In genomic region chr7:12638851-12639467, GRCh38 we compare ENCODE assay signal across 8 cellular contexts. TPM values are rescaled to one million over a fixed set of nuclear protein-coding genes. Genes with fewer than 3 reads are reported as not detected.
DNase-seq lines count a peak whose midpoint lies in the region; ATAC-seq, FAIRE-seq and TF ChIP-seq lines count a peak whose summit lies in the region.

No MANE protein-coding gene starts in this region.

- peaks cover 12% of the 10 kb centered on the region for H3K4me1 Mint-ChIP-seq in activated CD8-positive, alpha-beta memory T cell treated with anti-CD3 and anti-CD28 coated beads, Interleukin-2, amount 10 ng/mL, durations not matched to agents 7 days and 5 days
- peaks cover 3% of the 10 kb centered on the region; the same call in 1 of the 2 replicates for H3K4me1 Mint-ChIP-seq in WTC11

- ATAC-seq in activated CD8-positive, alpha-beta memory T cell treated with anti-CD3 and anti-CD28 coated beads, Interleukin-2, amount 10 ng/mL, durations not matched to agents 7 days and 5 days: peak; percentile 58
- ATAC-seq in HG02852 (IDR thresholded peaks at IDR 0.05; ENCODE audit: unreplicated experiment) (peak; percentile 49), lung (ENCODE audit: insufficient read depth, low FRiP score) (no peak), HG03095 (IDR thresholded peaks at IDR 0.05; ENCODE audit: unreplicated experiment) (no peak), WTC11 (no peak)

- no peak overlapping the region for H3K27ac Mint-ChIP-seq in activated CD8-positive, alpha-beta memory T cell treated with anti-CD3 and anti-CD28 coated beads, Interleukin-2, amount 10 ng/mL, durations not matched to agents 7 days and 5 days
- no peak overlapping the region for H3K27ac Mint-ChIP-seq in WTC11

- H3K4me3 Mint-ChIP-seq in activated CD8-positive, alpha-beta memory T cell treated with anti-CD3 and anti-CD28 coated beads, Interleukin-2, amount 10 ng/mL, durations not matched to agents 7 days and 5 days: no peak overlapping the region
- H3K4me3 Mint-ChIP-seq in WTC11: no peak overlapping the region

- TF ChIP-seq CTCF in bronchial epithelial cell (IDR thresholded peaks at IDR 0.05; ENCODE audit: insufficient read depth, low read length, severe bottlenecking): peak; percentile 23
- peak; percentile 56 for TF ChIP-seq CTCF in lung (IDR thresholded peaks at IDR 0.05; ENCODE audit: control extremely low read depth, extremely low read depth)
- TF ChIP-seq CTCF in WTC11 (IDR thresholded peaks at IDR 0.05): no peak; the same call in 1 of the 2 replicates

- no peak overlapping the region for H3K27ac ChIP-seq in lung (ENCODE audit: low read depth in 1 of 2, low read length in 1 of 2)

- H3K9me3 ChIP-seq in lung (ENCODE audit: control insufficient read depth in 2 of 2, insufficient read depth in 1 of 2, low read length in 1 of 2): no peaks in the 10 kb centered on the region

- H3K36me3 ChIP-seq in bronchial epithelial cell (ENCODE audit: control insufficient read depth, insufficient read depth, low read length) (no peaks in the 10 kb centered on the region), lung (ENCODE audit: control insufficient read depth in 2 of 2, insufficient read depth in 2 of 2, low read length in 2 of 2) (no peaks in the 10 kb centered on the region)

- 19 to 21% methylated on average over 6 of the region's 6 CpGs for WGBS in lung, 2 donors

- CTCF ChIA-PET in activated CD8-positive, alpha-beta memory T cell treated with anti-CD3 and anti-CD28 coated beads, Interleukin-2, amount 10 ng/mL, durations not matched to agents 7 days and 5 days (lab: Charles Lee): interaction anchor here (1.0 to 1.8 kb wide), 7 partner anchors 10 to 624 kb away, joined by 3 to 8 read pairs (median 4); no protein-coding TSS in a partner anchor
- CTCF ChIA-PET in WTC11 (lab: Charles Lee): interaction anchor here (0.5 to 1.6 kb wide), 11 partner anchors 10 to 1600 kb away, joined by 3 to 12 read pairs (median 3); partner anchors contain the start of gene ARL4A

- DNase-seq in activated CD8-positive, alpha-beta memory T cell treated with anti-CD3 and anti-CD28 coated beads, Interleukin-2, amount 10 ng/mL, durations not matched to agents 7 days and 5 days: no peak
- no peak for DNase-seq in activated CD8-positive, alpha-beta memory T cell treated with anti-CD3 and anti-CD28 coated beads for 24 hours
- DNase-seq in NCI-H510A treated with DMSO at 0.1 percent for 48 hours (lab: John Stamatoyannopoulos, UW): peak; percentile 74
- peak; percentile 56 for DNase-seq in bronchial epithelial cell (ENCODE audit: low read depth)
- DNase-seq in lung (ENCODE audit: low spot score): no peak
- DNase-seq in WTC11 (ENCODE audit: low spot score): no peak

- no peak for FAIRE-seq in bronchial epithelial cell (lab: Jason Lieb, UNC)

- H3K27me3 Mint-ChIP-seq in activated CD8-positive, alpha-beta memory T cell treated with anti-CD3 and anti-CD28 coated beads, Interleukin-2, amount 10 ng/mL, durations not matched to agents 7 days and 5 days: peaks cover 2% of the 10 kb centered on the region
- H3K27me3 Mint-ChIP-seq in WTC11 (ENCODE audit: low read depth): no peaks in the 10 kb centered on the region

- H3K4me3 ChIP-seq in bronchial epithelial cell (ENCODE audit: low read depth, low read length): no peak overlapping the region
- no peak overlapping the region for H3K4me3 ChIP-seq in lung

- peaks cover 0 to 2% of the 10 kb centered on the region in 2 donors for H3K4me1 ChIP-seq in lung (ENCODE audit: control insufficient read depth in 2 of 2, insufficient read depth in 2 of 2, low read length in 2 of 2)

- POLR2A ChIA-PET in WTC11 (lab: Charles Lee): no interaction called here

- H3K36me3 Mint-ChIP-seq in activated CD8-positive, alpha-beta memory T cell treated with anti-CD3 and anti-CD28 coated beads, Interleukin-2, amount 10 ng/mL, durations not matched to agents 7 days and 5 days: no peaks in the 10 kb centered on the region
- H3K36me3 Mint-ChIP-seq in WTC11: no peaks in the 10 kb centered on the region

- H3K9me3 Mint-ChIP-seq in activated CD8-positive, alpha-beta memory T cell treated with anti-CD3 and anti-CD28 coated beads, Interleukin-2, amount 10 ng/mL, durations not matched to agents 7 days and 5 days (ENCODE audit: low read depth): no peaks in the 10 kb centered on the region
- H3K9me3 Mint-ChIP-seq in WTC11: no peaks in the 10 kb centered on the region

- H3K27me3 ChIP-seq in bronchial epithelial cell (ENCODE audit: control insufficient read depth, insufficient read depth, low read length): no peaks in the 10 kb centered on the region
- no peaks in the 10 kb centered on the region for H3K27me3 ChIP-seq in lung (ENCODE audit: control insufficient read depth, insufficient read depth)

TF ChIP-seq in WTC11, 78 proteins besides CTCF, POLR2A, EP300 and RAD21 (continues in another document):
- TF ChIP-seq AR (CRISPR knock-in tag; IDR thresholded peaks at IDR 0.05) (no peak), ZNF317 (CRISPR knock-in tag; IDR thresholded peaks at IDR 0.05; ENCODE audit: borderline replicate concordance, low read depth) (no peak), SOX15 (CRISPR knock-in tag; IDR thresholded peaks at IDR 0.05) (no peak), MYBL2 (CRISPR knock-in tag; IDR thresholded peaks at IDR 0.05) (no peak), IRF1 (CRISPR knock-in tag; IDR thresholded peaks at IDR 0.05) (no peak), ESRRA (CRISPR knock-in tag; IDR thresholded peaks at IDR 0.05; ENCODE audit: borderline replicate concordance) (no peak), AFF4 (CRISPR knock-in tag; IDR thresholded peaks at IDR 0.05; ENCODE audit: borderline replicate concordance) (no peak)

RNA-seq across cellular contexts. Expression of gene ARL4A, which starts 48.5 kb away (rescaled TPM):
- total RNA-seq in activated CD8-positive, alpha-beta memory T cell treated with anti-CD3 and anti-CD28 coated beads, Interleukin-2, amount 10 ng/mL, durations not matched to agents 7 days and 5 days: 10 to 100 TPM; 14.5 to 16.0 TPM
- total RNA-seq in bronchial epithelial cell: 54.8 and 58.0 TPM in 2 replicates
- 10 to 100 TPM; 31.7 to 34.8 TPM for total RNA-seq in lung
- 10 to 100 TPM; 21.4 to 34.4 TPM for polyA plus RNA-seq in lung
- total RNA-seq in WTC11 (2021): 20.9 to 25.4 TPM (median 21.9 TPM) in 3 replicates

Comparison
In these comparisons a context has a peak if more than half of its experiments do, and no peak if none do; other contexts are left out.
1. ATAC-seq: peak in activated CD8-positive, alpha-beta memory T cell treated with anti-CD3 and anti-CD28 coated beads, Interleukin-2, amount 10 ng/mL, durations not matched to agents 7 days and 5 days (single experiment) and HG02852 (single experiment); none in lung (single experiment), HG03095 (single experiment) and WTC11 (single experiment).
2. DNase-seq: peak in NCI-H510A treated with DMSO at 0.1 percent for 48 hours (single experiment) and bronchial epithelial cell (single experiment); none in activated CD8-positive, alpha-beta memory T cell treated with anti-CD3 and anti-CD28 coated beads, Interleukin-2, amount 10 ng/mL, durations not matched to agents 7 days and 5 days (single experiment), activated CD8-positive, alpha-beta memory T cell treated with anti-CD3 and anti-CD28 coated beads for 24 hours (single experiment), lung (single experiment) and WTC11 (single experiment).